ENCODE assay signal across 9 cellular contexts in genomic region chr2:168726375-168726774, GRCh38.
"Had no signal": no experiment of that assay in that cellular context is flagged by ENCODE, and none has a peak within 500 bp of the region (broad histone marks: within the 10 kb centered on the region; RNA-seq: fewer than 3 reads in every experiment).

No MANE protein-coding gene starts in this region.

- H3K4me3 ChIP-seq: gastroesophageal sphincter, sigmoid colon had no signal

- H3K27ac ChIP-seq: gastroesophageal sphincter, sigmoid colon had no signal

- H3K36me3 ChIP-seq: sigmoid colon had no signal

- DNase-seq: activated CD4-positive, CD25-positive, alpha-beta regulatory T cell; amniotic stem cell; effector memory CD8-positive, alpha-beta T cell; kidney; sigmoid colon; stimulated activated CD4-positive, alpha-beta T cell treated with anti-CD3 and anti-CD28 coated beads, Interleukin-2, amount 100 ng/mL, for 24 hours; stimulated activated naive CD4-positive, alpha-beta T cell; trophoblast cell had no signal

- H3K4me1 ChIP-seq: sigmoid colon had no signal

- H3K9me3 ChIP-seq: gastroesophageal sphincter, sigmoid colon had no signal

- ATAC-seq: effector memory CD8-positive, alpha-beta T cell; gastroesophageal sphincter had no signal

- H3K27me3 ChIP-seq: gastroesophageal sphincter, sigmoid colon had no signal
